15 cellular contexts compared by ENCODE assay signal in the genomic region with DNA sequence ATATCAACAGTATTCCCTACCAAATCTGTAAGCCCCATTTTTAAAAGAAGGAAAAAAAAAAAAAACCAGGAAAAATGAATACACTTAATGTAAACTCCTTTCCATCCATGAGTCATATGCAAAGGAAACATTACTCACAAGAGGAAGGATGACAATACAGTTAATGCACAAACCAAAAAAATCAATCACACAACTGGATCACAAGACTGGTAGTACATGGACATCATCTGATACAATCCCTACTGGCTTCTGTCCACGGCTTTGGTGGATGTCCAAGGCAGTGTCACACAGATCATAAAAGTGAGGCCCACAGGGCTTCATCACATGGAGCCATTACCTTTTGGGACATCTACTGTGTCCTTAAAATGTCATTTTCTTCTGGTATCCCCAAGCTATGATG. TPM values are rescaled to one million over a fixed set of nuclear protein-coding genes. Genes with fewer than 3 reads are reported as not detected.
DNase-seq lines count a peak whose midpoint lies in the region; ATAC-seq and TF ChIP-seq lines count a peak whose summit lies in the region.
"Had no signal": no experiment of that assay in that cellular context is flagged by ENCODE, and none has a peak within 500 bp of the region (broad histone marks: within the 10 kb centered on the region; RNA-seq: fewer than 3 reads in every experiment).

No MANE protein-coding gene starts in this region.

- peaks cover 7% of the 10 kb centered on the region for H3F3A ChIP-seq in SK-N-SH (replicated peaks; ENCODE audit: insufficient read depth)

- H3K27ac ChIP-seq in SK-N-SH (ENCODE audit: low read depth in 2 of 2, low read length in 1 of 2): peak overlapping the region in 1 of 2 experiments; percentile 52; a peak in 2 of 4 replicates
- H3K27ac ChIP-seq: neutrophil, transverse colon, WERI-Rb-1 had no signal

- H3K9me3 ChIP-seq in SK-N-SH (no peaks in the 10 kb centered on the region), skeletal muscle satellite cell (replicated peaks; ENCODE audit: low read length) (no peaks in the 10 kb centered on the region)
- H3K9me3 ChIP-seq: neutrophil, transverse colon had no signal

- POLR2A ChIA-PET in SK-N-SH (lab: Yijun Ruan, JAX): no interaction called here

- 36% methylated on average over 1 of the region's 1 CpG for WGBS in SK-N-SH (ENCODE audit: low lambda C conversion rate)

- CTCF ChIA-PET in SK-N-SH (lab: Yijun Ruan, JAX): no interaction called here

- H3K9me3 Mint-ChIP-seq in activated T-cell treated with anti-CD3 and anti-CD28 coated beads, Interleukin-2, amount 50 U/mL, for 72 hours: no peaks in the 10 kb centered on the region
- H3K9me3 Mint-ChIP-seq: effector memory CD8-positive, alpha-beta T cell; memory B cell had no signal

- peaks cover 19% of the 10 kb centered on the region for H3K79me2 ChIP-seq in SK-N-SH (ENCODE audit: insufficient read depth)

- 0 out of 4 replicates have a peak, but pooled peaks of 1 of the 2 experiments have one; percentile 38 for TF ChIP-seq EP300 in SK-N-SH (IDR thresholded peaks at IDR 0.05; ENCODE audit: borderline replicate concordance in 1 of 2, low read depth in 1 of 2, low read length in 1 of 2)

- H3K4me1 Mint-ChIP-seq in activated T-cell treated with anti-CD3 and anti-CD28 coated beads, Interleukin-2, amount 50 U/mL, for 72 hours (ENCODE audit: low read depth): peaks cover 34% of the 10 kb centered on the region

- DNase-seq in activated T-cell treated with anti-CD3 and anti-CD28 coated beads, Interleukin-2, amount 50 U/mL, for 72 hours: no peak
- DNase-seq in activated T-cell treated with anti-CD3 and anti-CD28 coated beads, Interleukin-2, amount 50 U/mL, for 48 hours: no peak
- DNase-seq in SK-N-SH (no peak), fibroblast of the aortic adventitia (ENCODE audit: low read depth) (peak; percentile 72), NCI-H2029 (lab: John Stamatoyannopoulos, UW) (no peak), NOMO-1 treated with DMSO at 0.1 percent for 48 hours (lab: John Stamatoyannopoulos, UW; ENCODE audit: unreplicated experiment) (no peak)
- no peak for DNase-seq in NK-92 treated with Interleukin-12 subunit alpha and Interleukin-12 subunit beta, amount 100 ng/mL, for 24 hours (lab: John Stamatoyannopoulos, UW)
- DNase-seq: activated T-cell treated with anti-CD3 and anti-CD28 coated beads for 4 hours; aorta; effector memory CD8-positive, alpha-beta T cell; transverse colon; WERI-Rb-1 had no signal

- H3K36me3 Mint-ChIP-seq in activated T-cell treated with anti-CD3 and anti-CD28 coated beads, Interleukin-2, amount 50 U/mL, for 72 hours (ENCODE audit: insufficient read depth in 2 of 2): peaks cover 18 to 33% of the 10 kb centered on the region in 2 donors

- no peaks in the 10 kb centered on the region for H4K20me1 ChIP-seq in SK-N-SH (ENCODE audit: insufficient read depth)

- TF ChIP-seq RAD21 in SK-N-SH (IDR thresholded peaks at IDR 0.05; ENCODE audit: low read length): no peak

- ATAC-seq in activated T-cell treated with anti-CD3 and anti-CD28 coated beads, Interleukin-2, amount 50 U/mL, for 72 hours (replicated peaks in 1 of 2): no peak
- ATAC-seq: effector memory CD8-positive, alpha-beta T cell had no signal

- peaks cover 0 to 7% of the 10 kb centered on the region in 2 experiments; a peak in 1 of 4 replicates for H3K4me1 ChIP-seq in SK-N-SH (ENCODE audit: control insufficient read depth in 1 of 2, insufficient read depth in 2 of 2, low read depth in 1 of 2, low read length in 1 of 2)
- H3K4me1 ChIP-seq in skeletal muscle satellite cell (ENCODE audit: control insufficient read depth, insufficient read depth, low read length): peaks cover 11% of the 10 kb centered on the region
- H3K4me1 ChIP-seq: transverse colon had no signal

- H3K4me3 ChIP-seq in SK-N-SH (ENCODE audit: low read depth in 2 of 2, low read length in 1 of 2): no peak overlapping the region
- no peak overlapping the region for H3K4me3 ChIP-seq in fibroblast of the aortic adventitia (ENCODE audit: low read depth, low read length)
- H3K4me3 ChIP-seq in skeletal muscle satellite cell (ENCODE audit: low read length): no peak overlapping the region
- H3K4me3 ChIP-seq: transverse colon had no signal

- TF ChIP-seq CTCF in SK-N-SH (IDR thresholded peaks at IDR 0.05) (no peak), fibroblast of the aortic adventitia (IDR thresholded peaks at IDR 0.05; ENCODE audit: insufficient read depth, low read length) (no peak)

- H3K36me3 ChIP-seq in SK-N-SH (replicated peaks in 1 of 2; ENCODE audit: control insufficient read depth in 1 of 2, insufficient read depth in 2 of 2, low read length in 1 of 2) (peaks cover 12 to 37% of the 10 kb centered on the region in 2 experiments), skeletal muscle satellite cell (ENCODE audit: insufficient read depth, low read length) (peaks cover 27% of the 10 kb centered on the region)

- H3K27me3 Mint-ChIP-seq in activated T-cell treated with anti-CD3 and anti-CD28 coated beads, Interleukin-2, amount 50 U/mL, for 72 hours (ENCODE audit: low read depth): no peaks in the 10 kb centered on the region
- H3K27me3 Mint-ChIP-seq: effector memory CD8-positive, alpha-beta T cell; memory B cell had no signal

- no peaks in the 10 kb centered on the region; the same call in 1 of the 2 replicates for H3K9me2 ChIP-seq in SK-N-SH

- H3K27me3 ChIP-seq in SK-N-SH (ENCODE audit: insufficient read depth) (no peaks in the 10 kb centered on the region), skeletal muscle satellite cell (ENCODE audit: control insufficient read depth, insufficient read depth, low read length) (no peaks in the 10 kb centered on the region)
- H3K27me3 ChIP-seq: neutrophil, transverse colon had no signal

- H3K4me2 ChIP-seq in SK-N-SH (no peak overlapping the region), skeletal muscle satellite cell (ENCODE audit: low read length) (peak overlapping the region; percentile 27)

- no peak overlapping the region for H2AFZ ChIP-seq in SK-N-SH (ENCODE audit: low read depth)

- H3K4me3 Mint-ChIP-seq in activated T-cell treated with anti-CD3 and anti-CD28 coated beads, Interleukin-2, amount 50 U/mL, for 72 hours: no peak overlapping the region
- H3K4me3 Mint-ChIP-seq: effector memory CD8-positive, alpha-beta T cell; memory B cell had no signal

- peak overlapping the region; percentile 63 for H3K27ac Mint-ChIP-seq in activated T-cell treated with anti-CD3 and anti-CD28 coated beads, Interleukin-2, amount 50 U/mL, for 72 hours
- H3K27ac Mint-ChIP-seq: effector memory CD8-positive, alpha-beta T cell; memory B cell had no signal

- no peak overlapping the region for H3K9ac ChIP-seq in SK-N-SH
- no peak overlapping the region for H3K9ac ChIP-seq in skeletal muscle satellite cell (ENCODE audit: low read depth, low read length)

TF ChIP-seq in SK-N-SH, 30 proteins besides CTCF, POLR2A, EP300 and RAD21:
- TF ChIP-seq, protein P1, sequence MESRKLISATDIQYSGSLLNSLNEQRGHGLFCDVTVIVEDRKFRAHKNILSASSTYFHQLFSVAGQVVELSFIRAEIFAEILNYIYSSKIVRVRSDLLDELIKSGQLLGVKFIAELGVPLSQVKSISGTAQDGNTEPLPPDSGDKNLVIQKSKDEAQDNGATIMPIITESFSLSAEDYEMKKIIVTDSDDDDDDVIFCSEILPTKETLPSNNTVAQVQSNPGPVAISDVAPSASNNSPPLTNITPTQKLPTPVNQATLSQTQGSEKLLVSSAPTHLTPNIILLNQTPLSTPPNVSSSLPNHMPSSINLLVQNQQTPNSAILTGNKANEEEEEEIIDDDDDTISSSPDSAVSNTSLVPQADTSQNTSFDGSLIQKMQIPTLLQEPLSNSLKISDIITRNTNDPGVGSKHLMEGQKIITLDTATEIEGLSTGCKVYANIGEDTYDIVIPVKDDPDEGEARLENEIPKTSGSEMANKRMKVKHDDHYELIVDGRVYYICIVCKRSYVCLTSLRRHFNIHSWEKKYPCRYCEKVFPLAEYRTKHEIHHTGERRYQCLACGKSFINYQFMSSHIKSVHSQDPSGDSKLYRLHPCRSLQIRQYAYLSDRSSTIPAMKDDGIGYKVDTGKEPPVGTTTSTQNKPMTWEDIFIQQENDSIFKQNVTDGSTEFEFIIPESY (IDR thresholded peaks at IDR 0.05; ENCODE audit: borderline replicate concordance, low read depth): no peak
- peak; percentile 24; the same call in 1 of the 2 replicates for TF ChIP-seq NFIC (IDR thresholded peaks at IDR 0.05; ENCODE audit: borderline replicate concordance)
- no peak for TF ChIP-seq GABPA (IDR thresholded peaks at IDR 0.05; ENCODE audit: low read depth)
- TF ChIP-seq JUND (IDR thresholded peaks at IDR 0.05): peak; percentile 28; the same call in 1 of the 2 replicates
- peak; percentile 35 for TF ChIP-seq TCF12 (IDR thresholded peaks at IDR 0.05)
- TF ChIP-seq, protein P2, sequence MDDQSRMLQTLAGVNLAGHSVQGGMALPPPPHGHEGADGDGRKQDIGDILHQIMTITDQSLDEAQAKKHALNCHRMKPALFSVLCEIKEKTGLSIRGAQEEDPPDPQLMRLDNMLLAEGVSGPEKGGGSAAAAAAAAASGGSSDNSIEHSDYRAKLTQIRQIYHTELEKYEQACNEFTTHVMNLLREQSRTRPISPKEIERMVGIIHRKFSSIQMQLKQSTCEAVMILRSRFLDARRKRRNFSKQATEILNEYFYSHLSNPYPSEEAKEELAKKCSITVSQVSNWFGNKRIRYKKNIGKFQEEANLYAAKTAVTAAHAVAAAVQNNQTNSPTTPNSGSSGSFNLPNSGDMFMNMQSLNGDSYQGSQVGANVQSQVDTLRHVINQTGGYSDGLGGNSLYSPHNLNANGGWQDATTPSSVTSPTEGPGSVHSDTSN (IDR thresholded peaks at IDR 0.05): peak; percentile 53
- no peak for TF ChIP-seq CHD2 (IDR thresholded peaks at IDR 0.05; ENCODE audit: low read length, partially characterized antibody)
- TF ChIP-seq ELF1 (IDR thresholded peaks at IDR 0.05): no peak
- TF ChIP-seq FOSL2 (IDR thresholded peaks at IDR 0.05; ENCODE audit: borderline replicate concordance, low read depth): peak; percentile 50; the same call in 1 of the 2 replicates

RNA-seq across cellular contexts. Expression of a gene that starts 44.0 kb away (rescaled TPM):
- total RNA-seq in activated T-cell treated with anti-CD3 and anti-CD28 coated beads, Interleukin-2, amount 50 U/mL, for 72 hours: 10 to 100 TPM; 35.8 to 39.5 TPM
- 20.2 and 23.3 TPM in 2 replicates for polyA plus RNA-seq in SK-N-SH (2012; rRNA removed)
- 33.0 and 37.3 TPM in 2 replicates for polyA plus RNA-seq in SK-N-SH (2012; cell fraction: cytosol; rRNA removed)
- 6.8 and 12.7 TPM in 2 replicates for polyA plus RNA-seq in SK-N-SH (2012; cell fraction: nucleus; rRNA removed)
- total RNA-seq in fibroblast of the aortic adventitia (ENCODE audit: low replicate concordance): 37.2 and 73.9 TPM in 2 replicates
- 56.8 and 64.9 TPM in 2 replicates for total RNA-seq in skeletal muscle satellite cell (2012; rRNA removed)
